In the genomic region with DNA sequence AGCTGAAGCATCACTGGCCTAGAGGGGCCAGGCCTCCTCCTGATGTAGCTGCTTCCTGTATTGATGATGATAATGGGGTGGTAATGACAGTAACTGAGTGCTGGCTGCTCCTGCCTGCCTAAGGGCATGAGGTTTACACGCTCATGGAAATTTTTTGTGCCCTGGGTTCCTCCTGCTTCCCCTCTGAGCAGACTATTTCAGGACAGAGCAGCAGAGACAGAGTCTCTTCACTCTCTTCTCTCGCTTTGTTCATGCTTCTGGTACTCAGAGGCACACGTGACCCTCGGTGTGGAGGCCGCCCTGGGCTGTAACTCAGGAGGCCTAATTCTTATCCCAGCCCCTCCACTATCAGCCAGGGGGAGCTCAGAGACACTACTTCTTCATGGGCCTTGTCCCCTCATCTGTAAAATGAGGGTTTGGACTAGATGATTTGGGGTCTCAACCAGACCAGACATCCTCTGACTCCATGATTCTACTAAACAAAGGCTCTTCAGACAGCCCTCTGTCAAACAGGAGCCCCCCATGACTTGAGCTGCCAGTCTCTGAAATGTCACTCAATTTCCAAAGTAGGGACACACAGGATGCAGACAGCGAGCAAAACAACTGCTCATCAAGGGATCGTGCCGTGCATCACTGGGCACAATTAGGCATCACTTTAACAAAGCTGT, we compare ENCODE assay signal across 13 cellular contexts. TPM values are rescaled to one million over a fixed set of nuclear protein-coding genes. Genes with fewer than 3 reads are reported as not detected.
DNase-seq lines count a peak whose midpoint lies in the region; ATAC-seq and TF ChIP-seq lines count a peak whose summit lies in the region.
"Had no signal": no experiment of that assay in that cellular context is flagged by ENCODE, and none has a peak within 500 bp of the region (broad histone marks: within the 10 kb centered on the region; RNA-seq: fewer than 3 reads in every experiment).

No MANE protein-coding gene starts in this region.

- no peaks in the 10 kb centered on the region for H3K9me3 Mint-ChIP-seq in naive thymus-derived CD4-positive, alpha-beta T cell
- no peaks in the 10 kb centered on the region for H3K9me3 Mint-ChIP-seq in osteocyte (ENCODE audit: unreplicated experiment)
- H3K9me3 Mint-ChIP-seq: H9 had no signal

- no peak overlapping the region for H3K9ac ChIP-seq in OCI-LY1 (ENCODE audit: low read length)

- no peak overlapping the region for H3K4me3 Mint-ChIP-seq in naive thymus-derived CD4-positive, alpha-beta T cell
- no peak overlapping the region for H3K4me3 Mint-ChIP-seq in osteocyte (ENCODE audit: unreplicated experiment)
- H3K4me3 Mint-ChIP-seq: H9 had no signal

- H3K9me2 ChIP-seq in OCI-LY1 (ENCODE audit: low read depth, low read length) = no peaks in the 10 kb centered on the region

- DNase-seq in GM06990 (ENCODE audit: extremely low read depth, insufficient read length) = peak; percentile 37
- DNase-seq in naive thymus-derived CD4-positive, alpha-beta T cell = no peak
- DNase-seq in osteocyte (ENCODE audit: extremely low spot score, unreplicated experiment) = no peak
- no peak for DNase-seq in islet precursor cell
- no peak for DNase-seq in NCI-H526 (lab: John Stamatoyannopoulos, UW)
- DNase-seq in suprapubic skin (ENCODE audit: low spot score in 2 of 2) = no peak
- DNase-seq: DMS 273 treated with DMSO at 0.1 percent for 48 hours, H9, left ventricle myocardium inferior, NCI-H146, PC-9 had no signal

- POLR2A ChIA-PET in naive thymus-derived CD4-positive, alpha-beta T cell (lab: Charles Lee) = no interaction called here

- peak overlapping the region; percentile 21 for H3K4me3 ChIP-seq in GM06990 (replicated peaks; ENCODE audit: low read depth, low read length)
- no peak overlapping the region for H3K4me3 ChIP-seq in OCI-LY1 (ENCODE audit: low read depth, low read length, poor library complexity, severe bottlenecking)
- H3K4me3 ChIP-seq in naive thymus-derived CD4-positive, alpha-beta T cell (ENCODE audit: low read length) = no peak overlapping the region
- no peak overlapping the region for H3K4me3 ChIP-seq in suprapubic skin
- H3K4me3 ChIP-seq: left ventricle myocardium inferior, PC-9 had no signal

- H3K4me1 Mint-ChIP-seq in naive thymus-derived CD4-positive, alpha-beta T cell = peaks cover 0 to 38% (median 4%) of the 10 kb centered on the region in 7 donors
- peaks cover 13% of the 10 kb centered on the region for H3K4me1 Mint-ChIP-seq in osteocyte (ENCODE audit: unreplicated experiment)

- H3K27ac Mint-ChIP-seq in naive thymus-derived CD4-positive, alpha-beta T cell = no peak overlapping the region
- H3K27ac Mint-ChIP-seq in osteocyte (ENCODE audit: unreplicated experiment) = no peak overlapping the region

- CTCF ChIA-PET in naive thymus-derived CD4-positive, alpha-beta T cell (lab: Charles Lee) = no interaction called here

- no peaks in the 10 kb centered on the region for H3K27me3 Mint-ChIP-seq in naive thymus-derived CD4-positive, alpha-beta T cell
- H3K27me3 Mint-ChIP-seq in osteocyte (ENCODE audit: unreplicated experiment) = no peaks in the 10 kb centered on the region

- peaks cover 0 to 4% (median 0%) of the 10 kb centered on the region in 5 donors for H3K36me3 Mint-ChIP-seq in naive thymus-derived CD4-positive, alpha-beta T cell
- no peaks in the 10 kb centered on the region for H3K36me3 Mint-ChIP-seq in osteocyte (ENCODE audit: unreplicated experiment)

- ATAC-seq in GM21619 (IDR thresholded peaks at IDR 0.05; ENCODE audit: unreplicated experiment) = peak; percentile 14
- ATAC-seq in naive thymus-derived CD4-positive, alpha-beta T cell = peak; percentile 8

- H3K79me2 ChIP-seq in OCI-LY1 (ENCODE audit: insufficient read depth, low read length) = no peaks in the 10 kb centered on the region

- H3K36me3 ChIP-seq in GM06990 (ENCODE audit: control insufficient read depth, insufficient read depth, low read length) (no peaks in the 10 kb centered on the region), OCI-LY1 (ENCODE audit: insufficient read depth, low read length) (no peaks in the 10 kb centered on the region), suprapubic skin (no peaks in the 10 kb centered on the region)
- H3K36me3 ChIP-seq in naive thymus-derived CD4-positive, alpha-beta T cell (ENCODE audit: control insufficient read depth in 2 of 3, insufficient read depth in 3 of 3, low read length in 3 of 3) = no peaks in the 10 kb centered on the region
- H3K36me3 ChIP-seq: left ventricle myocardium inferior had no signal

- H3F3A ChIP-seq in OCI-LY1 (ENCODE audit: insufficient read depth, low read length) = no peaks in the 10 kb centered on the region

- no peaks in the 10 kb centered on the region for H4K20me1 ChIP-seq in OCI-LY1 (ENCODE audit: insufficient read depth, low read length)

- no peak overlapping the region for H3K27ac ChIP-seq in OCI-LY1 (ENCODE audit: low read depth, low read length, poor library complexity, severe bottlenecking)
- no peak overlapping the region for H3K27ac ChIP-seq in naive thymus-derived CD4-positive, alpha-beta T cell (ENCODE audit: low read depth, low read length)
- H3K27ac ChIP-seq in suprapubic skin = no peak overlapping the region
- H3K27ac ChIP-seq: left ventricle myocardium inferior, PC-9 had no signal

- no peak overlapping the region for H2AFZ ChIP-seq in OCI-LY1 (ENCODE audit: low read length)
- H2AFZ ChIP-seq: PC-9 had no signal

- intact Hi-C loops in naive thymus-derived CD4-positive, alpha-beta T cell (cut with micrococcal nuclease) = no loop called here

- H3K27me3 ChIP-seq in GM06990 (replicated peaks; ENCODE audit: control insufficient read depth, insufficient read depth, low read length) (no peaks in the 10 kb centered on the region), OCI-LY1 (ENCODE audit: insufficient read depth, low read length) (peaks cover 3% of the 10 kb centered on the region; the same call in 1 of the 2 replicates), suprapubic skin (no peaks in the 10 kb centered on the region)
- H3K27me3 ChIP-seq in naive thymus-derived CD4-positive, alpha-beta T cell (ENCODE audit: control insufficient read depth in 2 of 2, insufficient read depth in 2 of 2, low read length in 2 of 2) = no peaks in the 10 kb centered on the region

- TF ChIP-seq CTCF in GM06990 (IDR thresholded peaks at IDR 0.05; ENCODE audit: insufficient read depth, low read length, poor library complexity, severe bottlenecking) (no peak), OCI-LY1 (IDR thresholded peaks at IDR 0.05; ENCODE audit: low read length) (no peak), osteocyte (IDR thresholded peaks at IDR 0.05) (no peak), suprapubic skin (IDR thresholded peaks at IDR 0.05) (no peak)

- peak overlapping the region; percentile 38; the same call in 1 of the 2 replicates for H3K4me2 ChIP-seq in OCI-LY1 (ENCODE audit: low read length)
- H3K4me2 ChIP-seq: PC-9 had no signal

- H3K9me3 ChIP-seq in OCI-LY1 (ENCODE audit: low read length) = no peaks in the 10 kb centered on the region
- no peaks in the 10 kb centered on the region for H3K9me3 ChIP-seq in naive thymus-derived CD4-positive, alpha-beta T cell (ENCODE audit: control insufficient read depth in 2 of 3, low read length in 3 of 3)
- H3K9me3 ChIP-seq in suprapubic skin = no peaks in the 10 kb centered on the region
- H3K9me3 ChIP-seq: left ventricle myocardium inferior had no signal

- TF ChIP-seq EP300 in suprapubic skin (IDR thresholded peaks at IDR 0.05) = no peak

- peaks cover 10% of the 10 kb centered on the region for H3K4me1 ChIP-seq in OCI-LY1 (ENCODE audit: insufficient read depth, low read length, severe bottlenecking)
- H3K4me1 ChIP-seq in naive thymus-derived CD4-positive, alpha-beta T cell (ENCODE audit: control insufficient read depth in 2 of 2, insufficient read depth in 2 of 2, low read length in 2 of 2) = no peaks in the 10 kb centered on the region
- H3K4me1 ChIP-seq in suprapubic skin = peaks cover 8% of the 10 kb centered on the region

- WGBS in suprapubic skin = 88% methylated on average over 8 of the region's 8 CpGs

- TF ChIP-seq POLR2A in suprapubic skin (IDR thresholded peaks at IDR 0.05) = no peak

RNA-seq across cellular contexts. Expression of a gene that starts 27.7 kb away (rescaled TPM):
- total RNA-seq in naive thymus-derived CD4-positive, alpha-beta T cell = 1 to 10 TPM; 3.0 to 9.6 (median 3.3) TPM
- polyA plus RNA-seq in naive thymus-derived CD4-positive, alpha-beta T cell = 1 to 10 TPM; 3.5 to 3.8 TPM
- 4.0 and 5.8 TPM in 2 replicates for total RNA-seq in osteocyte
- total RNA-seq in suprapubic skin = 1 to 10 TPM; 2.4 to 6.5 (median 2.8) TPM

RNA-seq across cellular contexts. Expression of a gene that starts 49.2 kb away (rescaled TPM):
- total RNA-seq in naive thymus-derived CD4-positive, alpha-beta T cell = 10 to 100 TPM; 33.5 to 52.1 (median 45.2) TPM
- 10 to 100 TPM; 52.5 to 54.3 TPM for polyA plus RNA-seq in naive thymus-derived CD4-positive, alpha-beta T cell
- total RNA-seq in osteocyte (40.4 and 41.1 TPM in 2 replicates), suprapubic skin (10 to 100 TPM; 71.7 to 91.6 (median 77.1) TPM)
